Comparison of ENCODE assay signal across 10 cellular contexts in the genomic region with DNA sequence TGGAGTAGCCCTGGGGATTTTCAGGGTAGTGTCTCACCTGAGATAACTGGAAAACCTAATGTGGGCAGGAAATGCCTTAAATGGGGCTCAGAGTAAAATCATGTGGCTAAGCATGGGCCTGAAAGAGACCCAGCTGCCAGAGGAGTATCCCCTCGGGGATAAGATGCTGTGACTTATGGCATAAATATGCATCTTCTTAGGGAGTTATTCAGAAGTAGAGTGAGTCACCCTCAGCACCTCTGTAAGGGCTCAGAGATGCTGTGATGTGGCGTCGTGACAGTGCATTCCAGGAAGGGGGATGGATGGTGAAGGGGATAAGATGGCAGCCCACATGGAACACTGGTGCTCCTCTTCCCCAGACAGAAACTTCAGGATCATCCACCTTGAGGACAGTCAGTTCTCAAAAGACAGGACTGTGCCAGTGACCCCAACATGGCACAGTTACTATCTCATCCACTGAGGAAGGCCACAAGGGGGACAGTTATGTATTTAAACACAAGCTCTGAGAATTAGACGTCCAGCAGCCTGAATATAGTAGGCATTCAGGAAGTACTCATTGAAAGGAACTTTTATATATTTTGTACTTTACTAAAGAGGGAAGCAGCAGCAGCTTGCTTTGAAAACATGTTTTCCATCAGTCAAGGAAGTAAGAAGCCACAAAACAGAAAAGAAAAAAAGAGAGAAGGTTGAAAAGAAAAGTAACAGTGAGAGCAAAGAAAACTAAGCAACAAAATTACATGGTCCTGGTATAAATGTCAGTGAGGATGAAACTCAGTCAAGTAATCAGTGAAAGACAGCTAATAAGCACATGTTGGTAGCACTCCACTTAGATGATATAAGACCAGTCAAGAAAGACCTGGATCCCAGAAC. TPM values are rescaled to one million over a fixed set of nuclear protein-coding genes. Genes with fewer than 3 reads are reported as not detected.
DNase-seq lines count a peak whose midpoint lies in the region; ATAC-seq and TF ChIP-seq lines count a peak whose summit lies in the region.
"Had no signal": no experiment of that assay in that cellular context is flagged by ENCODE, and none has a peak within 500 bp of the region (broad histone marks: within the 10 kb centered on the region; RNA-seq: fewer than 3 reads in every experiment).

No MANE protein-coding gene starts in this region.

- H3K9me3 Mint-ChIP-seq in endothelial cell (ENCODE audit: unreplicated experiment): no peaks in the 10 kb centered on the region
- H3K9me3 Mint-ChIP-seq in stimulated activated naive CD8-positive, alpha-beta T cell treated with anti-CD3 and anti-CD28 coated beads, Interleukin-15, amount 100 ng/mL, for 72 hours: no peaks in the 10 kb centered on the region

- peaks cover 6% of the 10 kb centered on the region for H3K27me3 Mint-ChIP-seq in endothelial cell (ENCODE audit: unreplicated experiment)
- H3K27me3 Mint-ChIP-seq in stimulated activated naive CD8-positive, alpha-beta T cell treated with anti-CD3 and anti-CD28 coated beads, Interleukin-15, amount 100 ng/mL, for 72 hours: no peaks in the 10 kb centered on the region

- ATAC-seq in activated CD4-positive, CD25-positive, alpha-beta regulatory T cell treated with anti-CD3 and anti-CD28 coated beads, Interleukin-2, amount 50 U/mL, for 24 hours: peak; percentile 90 to 92
- peak; percentile 88 for ATAC-seq in stimulated activated naive CD8-positive, alpha-beta T cell treated with anti-CD3 and anti-CD28 coated beads, Interleukin-15, amount 100 ng/mL, for 72 hours

- H3K36me3 Mint-ChIP-seq in endothelial cell (ENCODE audit: low read depth, unreplicated experiment): peaks cover 8% of the 10 kb centered on the region

- in situ Hi-C loops in KBM-7 (cut with MboI; ENCODE audit: low pct_unique_long_range_greater_than_20kb, low sequenced_read_pairs): loop anchor here (25.0 kb wide), 1 partner anchor 168 kb away; no protein-coding TSS in a partner anchor

- no peak overlapping the region for H3K4me3 Mint-ChIP-seq in endothelial cell (ENCODE audit: unreplicated experiment)
- peak overlapping the region; percentile 36 to 66 for H3K4me3 Mint-ChIP-seq in stimulated activated naive CD8-positive, alpha-beta T cell treated with anti-CD3 and anti-CD28 coated beads, Interleukin-15, amount 100 ng/mL, for 72 hours

- peaks cover 25% of the 10 kb centered on the region for H3K4me1 Mint-ChIP-seq in endothelial cell (ENCODE audit: unreplicated experiment)
- H3K4me1 Mint-ChIP-seq in stimulated activated naive CD8-positive, alpha-beta T cell treated with anti-CD3 and anti-CD28 coated beads, Interleukin-15, amount 100 ng/mL, for 72 hours: peaks cover 62% of the 10 kb centered on the region

- peak overlapping the region; percentile 6 for H3K27ac Mint-ChIP-seq in endothelial cell (ENCODE audit: unreplicated experiment)
- H3K27ac Mint-ChIP-seq in stimulated activated naive CD8-positive, alpha-beta T cell treated with anti-CD3 and anti-CD28 coated beads, Interleukin-15, amount 100 ng/mL, for 72 hours: peak overlapping the region; percentile 7 to 48

- TF ChIP-seq CTCF in endothelial cell (IDR thresholded peaks at IDR 0.05; ENCODE audit: unreplicated experiment): no peak

- DNase-seq in activated CD4-positive, CD25-positive, alpha-beta regulatory T cell (lab: John Stamatoyannopoulos, UW): no peak
- DNase-seq in RKO (ENCODE audit: low spot score): peak; percentile 63
- DNase-seq in endothelial cell (ENCODE audit: low spot score): no peak
- no peak for DNase-seq in stimulated activated naive CD8-positive, alpha-beta T cell treated with anti-CD3 and anti-CD28 coated beads, Interleukin-15, amount 100 ng/mL, for 72 hours
- DNase-seq in KBM-7: no peak
- DNase-seq in anterior cingulate cortex (lab: John Stamatoyannopoulos, UW): no peak
- no peak for DNase-seq in DMS153 (lab: John Stamatoyannopoulos, UW)

RNA-seq across cellular contexts. Expression of gene IL24, which starts 8.3 kb away (rescaled TPM):
- total RNA-seq in endothelial cell (ENCODE audit: unreplicated experiment): not detected
- total RNA-seq: lower leg skin had no signal

RNA-seq across cellular contexts. Expression of gene FCMR, which starts 16.2 kb away (rescaled TPM):
- 8.4 TPM for total RNA-seq in endothelial cell (ENCODE audit: unreplicated experiment)

RNA-seq across cellular contexts. Expression of gene IL20, which starts 40.1 kb away (rescaled TPM):
- not detected for total RNA-seq in endothelial cell (ENCODE audit: unreplicated experiment)
- total RNA-seq: lower leg skin; T-helper 1 cell treated with Interleukin-12 subunit alpha and Interleukin-12 subunit beta and Interleukin-4 antibody, amounts not matched to agents 30 ng/mL and 1 ng/mL, for 36 hours had no signal

RNA-seq across cellular contexts. Expression of gene PIGR, which starts 40.7 kb away (rescaled TPM):
- not detected for total RNA-seq in endothelial cell (ENCODE audit: unreplicated experiment)
